In genomic region chr2:70301344-70302194, GRCh38 we compare ENCODE assay signal across 8 cellular contexts. TPM values are rescaled to one million over a fixed set of nuclear protein-coding genes. Genes with fewer than 3 reads are reported as not detected.
DNase-seq lines count a peak whose midpoint lies in the region; ATAC-seq lines count a peak whose summit lies in the region.

Gene FAM136A, minus strand, starts transcription at chr2:70302067. Its CDS starts 56 bp downstream, at chr2:70302011.

- peak within 1 kb of the TSS; percentile 99 for H3K18ac ChIP-seq in neuronal stem cell (ENCODE audit: low read length)

- H2AK5ac ChIP-seq in neuronal stem cell (ENCODE audit: low read depth, low read length): peak within 1 kb of the TSS; percentile 63

- DNase-seq in EH (ENCODE audit: low read depth): peak; percentile 79
- DNase-seq in LHCN-M2 (ENCODE audit: low read depth): peak; percentile 68
- peak; percentile 75 for DNase-seq in SHP77 treated with DMSO at 0.1 percent for 48 hours (lab: John Stamatoyannopoulos, UW)
- peak; percentile 88 for DNase-seq in activated gamma-delta T cell treated with Interleukin-2 at 50 U/mL for 16 hours
- peak; percentile 55 for DNase-seq in foreskin melanocyte
- DNase-seq in neuronal stem cell (ENCODE audit: low spot score): peak; percentile 86

- H3K4me1 ChIP-seq in neuronal stem cell (ENCODE audit: control insufficient read depth in 2 of 2, insufficient read depth in 1 of 2, low read depth in 1 of 2, low read length in 2 of 2) (peaks cover 8 to 9% of the 10 kb centered on the region in 2 donors), subcutaneous abdominal adipose tissue (ENCODE audit: control insufficient read depth in 5 of 5, insufficient read depth in 5 of 5, low read length in 5 of 5) (peaks cover 0 to 15% (median 12%) of the 10 kb centered on the region in 5 donors)

- H3K23ac ChIP-seq in neuronal stem cell (ENCODE audit: low read depth, low read length, poor library complexity): peak within 1 kb of the TSS; percentile 93

- peaks cover 2% of the 10 kb centered on the region for H3K79me1 ChIP-seq in neuronal stem cell (ENCODE audit: low read depth, low read length)

- peak within 1 kb of the TSS; percentile 98 for H2BK120ac ChIP-seq in neuronal stem cell (ENCODE audit: low read depth, low read length)

- H2BK12ac ChIP-seq in neuronal stem cell (ENCODE audit: low read length): peak within 1 kb of the TSS; percentile 46

- H3K27ac ChIP-seq in neuronal stem cell (replicated peaks; ENCODE audit: low read length): peak within 1 kb of the TSS; percentile 64
- H3K27ac ChIP-seq in subcutaneous abdominal adipose tissue (ENCODE audit: low read depth, low read length): peak within 1 kb of the TSS; percentile 57

- H2AFZ ChIP-seq in neuronal stem cell (ENCODE audit: low read length): peak within 1 kb of the TSS; percentile 98

- peaks cover 0 to 5% of the 10 kb centered on the region in 2 donors for H3K9me3 ChIP-seq in neuronal stem cell (replicated peaks in 1 of 2; ENCODE audit: control insufficient read depth in 2 of 2, insufficient read depth in 1 of 2, low read depth in 1 of 2, low read length in 2 of 2)
- H3K9me3 ChIP-seq in subcutaneous abdominal adipose tissue (ENCODE audit: control insufficient read depth in 5 of 5, low read length in 5 of 5): no peaks in the 10 kb centered on the region

- ATAC-seq in GM21786 (IDR thresholded peaks at IDR 0.05; ENCODE audit: unreplicated experiment): peak; percentile 71

- H3K9ac ChIP-seq in neuronal stem cell (ENCODE audit: low read depth, low read length, poor library complexity): peak within 1 kb of the TSS; percentile 88
- peak within 1 kb of the TSS; percentile 81 to 96 (median 83) for H3K9ac ChIP-seq in subcutaneous abdominal adipose tissue (ENCODE audit: low read length in 5 of 5)

- H3K4me2 ChIP-seq in neuronal stem cell (ENCODE audit: insufficient read depth, low read length, poor library complexity, severe bottlenecking): peak within 1 kb of the TSS; percentile 84

- H2BK15ac ChIP-seq in neuronal stem cell (ENCODE audit: low read length): peak within 1 kb of the TSS; percentile 99

- peak within 1 kb of the TSS; percentile 76 for H4K91ac ChIP-seq in neuronal stem cell (ENCODE audit: low read depth, low read length, poor library complexity)

- H3K14ac ChIP-seq in neuronal stem cell (ENCODE audit: low read length): peak within 1 kb of the TSS; percentile 84

- peak within 1 kb of the TSS; percentile 84 for H4K8ac ChIP-seq in neuronal stem cell (ENCODE audit: low read depth, low read length)

- no peaks in the 10 kb centered on the region for H3K27me3 ChIP-seq in neuronal stem cell (ENCODE audit: control insufficient read depth in 3 of 3, insufficient read depth in 3 of 3, low read depth in 1 of 3, low read length in 3 of 3)
- H3K27me3 ChIP-seq in subcutaneous abdominal adipose tissue (ENCODE audit: control insufficient read depth in 5 of 5, insufficient read depth in 4 of 5, low read length in 5 of 5): no peaks in the 10 kb centered on the region

- H2BK5ac ChIP-seq in neuronal stem cell (ENCODE audit: low read length): peak within 1 kb of the TSS; percentile 97

- H3K36me3 ChIP-seq in neuronal stem cell (replicated peaks in 1 of 2; ENCODE audit: control insufficient read depth in 2 of 2, insufficient read depth in 2 of 2, low read length in 2 of 2) (peaks cover 14 to 41% of the 10 kb centered on the region in 2 donors), subcutaneous abdominal adipose tissue (ENCODE audit: control insufficient read depth in 5 of 5, insufficient read depth in 5 of 5, low read length in 5 of 5) (peaks cover 4 to 22% (median 10%) of the 10 kb centered on the region in 5 donors)

- no peak within 1 kb of the TSS for H3K4ac ChIP-seq in neuronal stem cell (ENCODE audit: low read length)

- WGBS in neuronal stem cell (ENCODE audit: extremely low coverage in 2 of 2, insufficient read length in 2 of 2, insufficient replicate concordance in 1 of 2), 2 donors: no CpG with 5 or more reads among the region's 79 CpGs

- H3K4me3 ChIP-seq in neuronal stem cell (ENCODE audit: low read length in 2 of 2) (peak within 1 kb of the TSS; percentile 91 to 94), subcutaneous abdominal adipose tissue (ENCODE audit: low read depth in 1 of 5, low read length in 5 of 5) (peak within 1 kb of the TSS; percentile 86 to 96 (median 91))

RNA-seq across cellular contexts. Expression of gene FAM136A, which starts in this region (rescaled TPM):
- 49.0 and 50.8 TPM in 2 replicates for total RNA-seq in LHCN-M2 (2014; rRNA removed)
- polyA plus RNA-seq in LHCN-M2 (2012): 29.9 TPM
- 52.0 TPM for polyA plus RNA-seq in neuronal stem cell (2013, experiment 1 of 2)
- polyA plus RNA-seq in neuronal stem cell (2013, experiment 2 of 2): 52.5 TPM

Comparison
In these comparisons a context has a peak if more than half of its experiments do, and no peak if none do; other contexts are left out.
1. Peak in every context shown above with its lines: DNase-seq, ATAC-seq, H3K4me3 ChIP-seq and H3K27ac ChIP-seq.